Comparison of ENCODE assay signal across 9 cellular contexts in the genomic region with DNA sequence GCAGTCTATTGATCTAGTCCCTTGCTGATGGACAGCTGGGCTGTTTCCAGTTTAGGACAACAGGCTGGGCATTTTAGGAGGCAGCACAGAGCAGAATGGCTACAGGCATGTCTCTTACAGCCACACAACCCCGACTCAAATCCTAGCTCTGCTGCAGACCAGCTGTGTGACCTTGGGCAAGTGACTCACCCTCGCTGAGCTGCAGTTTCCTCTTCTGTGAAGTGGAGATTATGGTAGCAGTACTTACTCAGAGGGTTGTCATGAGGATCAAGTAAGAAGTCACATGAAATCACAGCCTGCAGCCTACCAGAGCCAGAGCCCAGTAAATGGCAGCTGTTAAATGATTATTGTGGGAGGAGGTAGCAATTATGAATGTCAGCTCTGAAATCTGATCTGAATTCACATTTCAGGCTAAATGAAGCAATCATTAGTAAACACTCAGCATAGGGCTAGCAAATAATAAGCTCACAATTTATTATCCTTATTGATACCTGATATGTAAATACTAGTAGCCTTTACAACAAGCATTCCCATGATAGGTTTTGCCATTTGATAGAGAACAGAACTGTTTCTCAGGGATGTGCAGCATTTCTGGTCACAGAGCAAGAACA. TPM values are rescaled to one million over a fixed set of nuclear protein-coding genes. Genes with fewer than 3 reads are reported as not detected.
A peak's percentile ranks its signal among the peaks of the same experiment; 100 is the strongest.
DNase-seq lines count a peak whose midpoint lies in the region; ATAC-seq and TF ChIP-seq lines count a peak whose summit lies in the region.
"Had no signal": no experiment of that assay in that cellular context is flagged by ENCODE, and none has a peak within 500 bp of the region (broad histone marks: within the 10 kb centered on the region; RNA-seq: fewer than 3 reads in every experiment).

No MANE protein-coding gene starts in this region.

- H3K36me3 ChIP-seq in A673 (ENCODE audit: insufficient read depth, low read length, poor library complexity, severe bottlenecking) (peaks cover 12% of the 10 kb centered on the region), liver (ENCODE audit: control insufficient read depth in 4 of 4, insufficient read depth in 3 of 4, low read depth in 1 of 4, low read length in 3 of 4) (no peaks in the 10 kb centered on the region)

- POLR2A ChIA-PET in A673 (lab: Charles Lee; ENCODE audit: low non-redundant PET) = no interaction called here

- CTCF ChIA-PET in A673 (lab: Charles Lee) = interaction anchor here (1.2 kb wide), 1 partner anchor 222 kb away, joined by 4 read pairs; no protein-coding TSS in a partner anchor

- H3K27ac Mint-ChIP-seq in activated naive CD4-positive, alpha-beta T cell treated with anti-CD3 and anti-CD28 coated beads, Interleukin-2, amount 50 U/mL, for 72 hours = peak overlapping the region in 1 of 2 donors; percentile 19
- H3K27ac Mint-ChIP-seq: memory B cell had no signal

- TF ChIP-seq CTCF in A673 (conservative IDR thresholded peaks at IDR 0.05; ENCODE audit: low read depth, low read length) = no peak
- no peak for TF ChIP-seq CTCF in liver (IDR thresholded peaks at IDR 0.05; ENCODE audit: low read depth, low read length, missing input control)

- peaks cover 0 to 6% of the 10 kb centered on the region in 2 donors for H3K9me3 Mint-ChIP-seq in activated naive CD4-positive, alpha-beta T cell treated with anti-CD3 and anti-CD28 coated beads, Interleukin-2, amount 50 U/mL, for 72 hours

- 23% methylated on average over 2 of the region's 2 CpGs for WGBS in liver

- no peaks in the 10 kb centered on the region for H3K27me3 ChIP-seq in A673 (replicated peaks; ENCODE audit: insufficient read depth, low read depth, low read length, poor library complexity)
- H3K27me3 ChIP-seq in liver (ENCODE audit: control insufficient read depth in 4 of 4, insufficient read depth in 4 of 4, low read length in 3 of 4) = no peaks in the 10 kb centered on the region

- DNase-seq in A673 (ENCODE audit: low spot score) = peak; percentile 84
- peak; percentile 99 for DNase-seq in LHCN-M2 (ENCODE audit: low read depth)
- peak in 1 of 2 donors; percentile 20 for DNase-seq in activated naive CD4-positive, alpha-beta T cell treated with anti-CD3 and anti-CD28 coated beads, Interleukin-2, amount 50 U/mL, for 72 hours (ENCODE audit: low spot score in 2 of 2)
- no peak for DNase-seq in effector CD4-positive, alpha-beta T cell
- no peak for DNase-seq in inferior parietal cortex (ENCODE audit: extremely low spot score)
- DNase-seq in DMS53 (lab: John Stamatoyannopoulos, UW) = no peak

- no peaks in the 10 kb centered on the region for H3K36me3 Mint-ChIP-seq in activated naive CD4-positive, alpha-beta T cell treated with anti-CD3 and anti-CD28 coated beads, Interleukin-2, amount 50 U/mL, for 72 hours

- intact Hi-C loops in A673 (cut with micrococcal nuclease; ENCODE audit: unreplicated experiment) = loop anchor here (5.0 to 10.0 kb wide), 2 partner anchors 56 to 248 kb away; no protein-coding TSS in a partner anchor

- peaks cover 68% of the 10 kb centered on the region for H3K4me1 ChIP-seq in A673 (ENCODE audit: insufficient read depth, low read length, poor library complexity, severe bottlenecking)
- peaks cover 14 to 38% (median 26%) of the 10 kb centered on the region in 4 donors for H3K4me1 ChIP-seq in liver (ENCODE audit: control insufficient read depth in 4 of 4, insufficient read depth in 4 of 4, low read length in 3 of 4)

- peak overlapping the region; percentile 69 for H3K27ac ChIP-seq in A673 (ENCODE audit: low read depth, low read length, poor library complexity, severe bottlenecking)
- H3K27ac ChIP-seq in liver (ENCODE audit: low read depth in 1 of 2, low read length in 2 of 2) = peak overlapping the region; percentile 76 to 88

- ATAC-seq in activated naive CD4-positive, alpha-beta T cell treated with anti-CD3 and anti-CD28 coated beads, Interleukin-2, amount 50 U/mL, for 72 hours = peak; percentile 97 to 98
- ATAC-seq in HG03354 (IDR thresholded peaks at IDR 0.05; ENCODE audit: poor library complexity, severe bottlenecking, unreplicated experiment) = no peak

- no TSS peak for BruUV-seq in A673 (replicated peaks; lab: Mats Ljungman, UMichigan)

- peak overlapping the region in 1 of 2 donors; percentile 75 for H3K9ac ChIP-seq in liver (ENCODE audit: low read depth in 1 of 2, low read length in 2 of 2)

- H3K9me3 ChIP-seq in A673 (ENCODE audit: low read depth, low read length, poor library complexity, severe bottlenecking) = peaks cover 9% of the 10 kb centered on the region
- peaks cover 0 to 2% (median 0%) of the 10 kb centered on the region in 4 donors for H3K9me3 ChIP-seq in liver (ENCODE audit: control insufficient read depth in 4 of 4, low read length in 3 of 4)

- peak; percentile 35 to 52 for TF ChIP-seq RAD21 in liver (IDR thresholded peaks at IDR 0.05)

- H3K4me3 ChIP-seq in A673 (ENCODE audit: low read depth, low read length, poor library complexity, severe bottlenecking) = no peak overlapping the region
- peak overlapping the region in 1 of 3 donors; percentile 26 for H3K4me3 ChIP-seq in liver (ENCODE audit: low read depth in 1 of 3, low read length in 3 of 3)

TF ChIP-seq in liver, 16 proteins besides CTCF, POLR2A, EP300 and RAD21:
- TF ChIP-seq EGR1 (IDR thresholded peaks at IDR 0.05; ENCODE audit: low read depth in 2 of 2) (peak in 1 of 2 donors; percentile 21), YY1 (IDR thresholded peaks at IDR 0.05) (peak; percentile 90), FOXA2 (IDR thresholded peaks at IDR 0.05) (no peak), JUND (IDR thresholded peaks at IDR 0.05) (no peak), HNF4A (conservative IDR thresholded peaks at IDR 0.05) (peak in 1 of 2 donors; percentile 22), RXRA (IDR thresholded peaks at IDR 0.05) (peak; percentile 25 to 40)
- TF ChIP-seq, protein P1, sequence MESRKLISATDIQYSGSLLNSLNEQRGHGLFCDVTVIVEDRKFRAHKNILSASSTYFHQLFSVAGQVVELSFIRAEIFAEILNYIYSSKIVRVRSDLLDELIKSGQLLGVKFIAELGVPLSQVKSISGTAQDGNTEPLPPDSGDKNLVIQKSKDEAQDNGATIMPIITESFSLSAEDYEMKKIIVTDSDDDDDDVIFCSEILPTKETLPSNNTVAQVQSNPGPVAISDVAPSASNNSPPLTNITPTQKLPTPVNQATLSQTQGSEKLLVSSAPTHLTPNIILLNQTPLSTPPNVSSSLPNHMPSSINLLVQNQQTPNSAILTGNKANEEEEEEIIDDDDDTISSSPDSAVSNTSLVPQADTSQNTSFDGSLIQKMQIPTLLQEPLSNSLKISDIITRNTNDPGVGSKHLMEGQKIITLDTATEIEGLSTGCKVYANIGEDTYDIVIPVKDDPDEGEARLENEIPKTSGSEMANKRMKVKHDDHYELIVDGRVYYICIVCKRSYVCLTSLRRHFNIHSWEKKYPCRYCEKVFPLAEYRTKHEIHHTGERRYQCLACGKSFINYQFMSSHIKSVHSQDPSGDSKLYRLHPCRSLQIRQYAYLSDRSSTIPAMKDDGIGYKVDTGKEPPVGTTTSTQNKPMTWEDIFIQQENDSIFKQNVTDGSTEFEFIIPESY (IDR thresholded peaks at IDR 0.05) = no peak
- TF ChIP-seq, protein P2, sequence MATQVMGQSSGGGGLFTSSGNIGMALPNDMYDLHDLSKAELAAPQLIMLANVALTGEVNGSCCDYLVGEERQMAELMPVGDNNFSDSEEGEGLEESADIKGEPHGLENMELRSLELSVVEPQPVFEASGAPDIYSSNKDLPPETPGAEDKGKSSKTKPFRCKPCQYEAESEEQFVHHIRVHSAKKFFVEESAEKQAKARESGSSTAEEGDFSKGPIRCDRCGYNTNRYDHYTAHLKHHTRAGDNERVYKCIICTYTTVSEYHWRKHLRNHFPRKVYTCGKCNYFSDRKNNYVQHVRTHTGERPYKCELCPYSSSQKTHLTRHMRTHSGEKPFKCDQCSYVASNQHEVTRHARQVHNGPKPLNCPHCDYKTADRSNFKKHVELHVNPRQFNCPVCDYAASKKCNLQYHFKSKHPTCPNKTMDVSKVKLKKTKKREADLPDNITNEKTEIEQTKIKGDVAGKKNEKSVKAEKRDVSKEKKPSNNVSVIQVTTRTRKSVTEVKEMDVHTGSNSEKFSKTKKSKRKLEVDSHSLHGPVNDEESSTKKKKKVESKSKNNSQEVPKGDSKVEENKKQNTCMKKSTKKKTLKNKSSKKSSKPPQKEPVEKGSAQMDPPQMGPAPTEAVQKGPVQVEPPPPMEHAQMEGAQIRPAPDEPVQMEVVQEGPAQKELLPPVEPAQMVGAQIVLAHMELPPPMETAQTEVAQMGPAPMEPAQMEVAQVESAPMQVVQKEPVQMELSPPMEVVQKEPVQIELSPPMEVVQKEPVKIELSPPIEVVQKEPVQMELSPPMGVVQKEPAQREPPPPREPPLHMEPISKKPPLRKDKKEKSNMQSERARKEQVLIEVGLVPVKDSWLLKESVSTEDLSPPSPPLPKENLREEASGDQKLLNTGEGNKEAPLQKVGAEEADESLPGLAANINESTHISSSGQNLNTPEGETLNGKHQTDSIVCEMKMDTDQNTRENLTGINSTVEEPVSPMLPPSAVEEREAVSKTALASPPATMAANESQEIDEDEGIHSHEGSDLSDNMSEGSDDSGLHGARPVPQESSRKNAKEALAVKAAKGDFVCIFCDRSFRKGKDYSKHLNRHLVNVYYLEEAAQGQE (IDR thresholded peaks at IDR 0.05) = peak; percentile 45

RNA-seq across cellular contexts. Expression of a gene that starts 58.9 kb away (rescaled TPM):
- total RNA-seq in A673 (2021) = 174 and 192 TPM in 2 replicates
- 11.8 and 21.0 TPM in 2 replicates for total RNA-seq in LHCN-M2 (2014; rRNA removed)
- polyA plus RNA-seq in LHCN-M2 (2012) = 36.9 TPM
- total RNA-seq in activated naive CD4-positive, alpha-beta T cell treated with anti-CD3 and anti-CD28 coated beads, Interleukin-2, amount 50 U/mL, for 72 hours = not detected
- total RNA-seq in liver = under 1 TPM in 1 of 2 donors, not detected in 1; 0.79 TPM
- polyA plus RNA-seq in liver = under 1 TPM in 1 of 2 donors, not detected in 1; 0.90 TPM

Comparison
In these comparisons a context has a peak if more than half of its experiments do, and no peak if none do; other contexts are left out.
1. DNase-seq: peak in A673 (single experiment) and LHCN-M2 (single experiment); none in effector CD4-positive, alpha-beta T cell (single experiment), inferior parietal cortex (single experiment) and DMS53 (single experiment).